ENCODE assay signal across 8 cellular contexts in the genomic region with DNA sequence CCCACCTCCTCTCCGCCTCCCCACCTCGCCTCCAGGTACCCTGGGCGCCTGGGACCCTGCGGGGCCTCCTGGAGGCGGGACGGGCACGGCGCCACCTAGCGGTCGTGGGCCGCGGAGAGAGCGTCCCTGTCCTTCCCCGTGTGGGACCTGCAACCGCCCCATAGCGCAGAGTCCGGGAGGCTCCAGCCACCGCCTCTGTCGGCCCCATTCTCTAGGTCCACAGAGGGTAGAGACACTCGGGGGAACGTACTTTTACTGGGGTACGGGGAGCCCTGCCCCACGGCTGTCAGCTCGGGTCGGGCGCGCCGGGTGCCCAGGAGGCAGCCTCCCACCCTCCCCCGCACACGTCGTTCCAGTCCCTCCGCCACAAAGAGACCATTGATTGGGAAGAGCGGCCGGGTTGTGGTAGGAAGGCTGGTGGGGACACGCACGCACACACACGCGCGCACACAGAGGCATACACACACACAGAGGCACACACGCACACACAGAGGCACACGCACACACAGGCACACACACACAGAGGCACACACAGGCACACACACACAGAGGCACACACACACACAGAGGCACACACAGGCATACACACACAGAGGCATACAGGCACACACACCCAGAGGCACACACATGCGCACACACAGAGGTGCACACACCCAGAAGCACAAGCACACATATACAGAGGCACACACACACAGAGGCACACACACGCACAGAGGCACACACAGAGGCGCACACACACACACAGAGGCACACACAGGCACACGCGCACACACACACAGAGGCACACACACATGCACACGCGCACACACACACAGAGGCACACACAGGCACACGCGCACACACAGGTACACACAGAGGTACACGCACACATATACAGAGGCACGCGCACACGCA. TPM values are rescaled to one million over a fixed set of nuclear protein-coding genes. Genes with fewer than 3 reads are reported as not detected.
DNase-seq lines count a peak whose midpoint lies in the region; ATAC-seq, FAIRE-seq and TF ChIP-seq lines count a peak whose summit lies in the region.

No MANE protein-coding gene starts in this region.

- H3K4me1 Mint-ChIP-seq in progenitor cell of endocrine pancreas (ENCODE audit: low read depth) = peaks cover 36% of the 10 kb centered on the region

- no peaks in the 10 kb centered on the region for H3K9me3 Mint-ChIP-seq in progenitor cell of endocrine pancreas (ENCODE audit: low read depth)

- H3K36me3 Mint-ChIP-seq in progenitor cell of endocrine pancreas (ENCODE audit: insufficient read depth) = no peaks in the 10 kb centered on the region

- ATAC-seq in Right ventricle myocardium inferior = peak; percentile 81

- intact Hi-C loops in Right ventricle myocardium inferior (cut with DNase I) = no loop called here

- peak overlapping the region; percentile 60 for H3K4me3 Mint-ChIP-seq in progenitor cell of endocrine pancreas (ENCODE audit: low read depth)

- H3K27me3 Mint-ChIP-seq in progenitor cell of endocrine pancreas = peaks cover 48% of the 10 kb centered on the region

- FAIRE-seq in GM19239 (lab: Jason Lieb, UNC) = no peak

- peak overlapping the region; percentile 82 for H3K27ac Mint-ChIP-seq in progenitor cell of endocrine pancreas

- TF ChIP-seq CTCF in progenitor cell of endocrine pancreas (IDR thresholded peaks at IDR 0.05; ENCODE audit: unreplicated experiment) = peak; percentile 90

- peak; percentile 69 for DNase-seq in GM19239 (ENCODE audit: insufficient read length, low spot score)
- peak; percentile 79 for DNase-seq in OCI-M1 (lab: John Stamatoyannopoulos, UW)
- peak; percentile 16 to 54 (median 30) for DNase-seq in activated naive CD4-positive, alpha-beta T cell (lab: John Stamatoyannopoulos, UW)
- DNase-seq in Right ventricle myocardium inferior (ENCODE audit: missing footprints) = no peak
- peak; percentile 53 for DNase-seq in progenitor cell of endocrine pancreas (ENCODE audit: low spot score, unreplicated experiment)
- no peak for DNase-seq in NCI-H1105 (lab: John Stamatoyannopoulos, UW)
- DNase-seq in A172 (ENCODE audit: low spot score) = no peak
- DNase-seq in NCI-H1048 (lab: John Stamatoyannopoulos, UW) = no peak

RNA-seq across cellular contexts. Expression of gene NECTIN1, which starts 12.6 kb away (rescaled TPM):
- total RNA-seq in Right ventricle myocardium inferior (20.0 TPM), progenitor cell of endocrine pancreas (42.1 and 44.8 TPM in 2 replicates)
- total RNA-seq in A172 (2014; rRNA removed; shearing (Covaris generic)) = 2.9 and 3.0 TPM in 2 replicates

Comparison
In these comparisons a context has a peak if more than half of its experiments do, and no peak if none do; other contexts are left out.
1. DNase-seq: peak in GM19239 (single experiment), OCI-M1 (single experiment), activated naive CD4-positive, alpha-beta T cell (4 of 4) and progenitor cell of endocrine pancreas (single experiment); none in Right ventricle myocardium inferior (single experiment), NCI-H1105 (single experiment), A172 (single experiment) and NCI-H1048 (single experiment).